Comparison of ENCODE assay signal across 1 cellular context in genomic region chr1:157978547-157979403, GRCh38.
TF ChIP-seq lines count a peak whose summit lies in the region.

No MANE protein-coding gene starts in this region.

TF ChIP-seq in endothelial cell of umbilical vein, 7 proteins besides CTCF, POLR2A, EP300 and RAD21:
- TF ChIP-seq FOS (IDR thresholded peaks at IDR 0.05; ENCODE audit: borderline replicate concordance, insufficient read depth, low read length) (no peak), JUN (IDR thresholded peaks at IDR 0.05; ENCODE audit: borderline replicate concordance, insufficient read depth, insufficient read length, low read depth) (no peak), GATA2 (IDR thresholded peaks at IDR 0.05; ENCODE audit: insufficient read depth, insufficient read length, low read depth, low read length) (no peak), MYC (IDR thresholded peaks at IDR 0.05; ENCODE audit: low read depth, low read length) (no peak), POLR2AphosphoS5 (IDR thresholded peaks at IDR 0.05; ENCODE audit: insufficient read depth, low read depth, low read length) (no peak), MAX (IDR thresholded peaks at IDR 0.05; ENCODE audit: insufficient read depth, insufficient read length) (no peak), EZH2 (IDR thresholded peaks at IDR 0.05; ENCODE audit: borderline replicate concordance, low read depth, low read length, severe bottlenecking) (no peak)
